In the genomic region with DNA sequence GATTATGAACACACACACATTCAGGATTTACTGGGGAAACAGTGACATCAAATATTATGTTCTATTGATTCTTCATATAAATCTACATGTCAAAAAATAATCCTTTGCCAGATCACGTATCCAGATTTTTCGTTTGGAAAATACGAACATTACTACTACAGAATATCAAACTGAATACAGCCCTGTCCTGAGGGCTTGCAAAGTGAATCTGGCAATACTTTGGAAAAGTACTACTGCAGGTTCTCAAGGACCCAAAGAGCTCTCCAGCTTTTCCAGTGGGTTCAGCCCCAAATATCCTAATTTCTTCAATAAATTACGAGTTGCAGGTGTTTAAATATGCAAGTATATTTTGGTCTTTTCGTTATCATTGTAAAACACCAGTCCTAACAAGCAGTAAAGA, we compare ENCODE assay signal across 8 cellular contexts. TPM values are rescaled to one million over a fixed set of nuclear protein-coding genes. Genes with fewer than 3 reads are reported as not detected.
DNase-seq lines count a peak whose midpoint lies in the region; ATAC-seq, FAIRE-seq and TF ChIP-seq lines count a peak whose summit lies in the region.

No MANE protein-coding gene starts in this region.

- peaks cover 26% of the 10 kb centered on the region for H3K27me3 Mint-ChIP-seq in activated T-cell treated with anti-CD3 and anti-CD28 coated beads, Interleukin-2, amount 50 U/mL, for 4 hours (ENCODE audit: low read depth)
- peaks cover 26% of the 10 kb centered on the region for H3K27me3 Mint-ChIP-seq in activated naive CD8-positive, alpha-beta T cell treated with anti-CD3 and anti-CD28 coated beads for 36 hours

- H3K27ac ChIP-seq in keratinocyte (ENCODE audit: control insufficient read depth, insufficient read depth, low read length) (peak overlapping the region; percentile 93), tibial artery (peak overlapping the region; percentile 85 to 86)

- H2AFZ ChIP-seq in keratinocyte (ENCODE audit: control insufficient read depth, low read length): peak overlapping the region; percentile 98

- peak overlapping the region; percentile 91 for H3K27ac Mint-ChIP-seq in activated naive CD8-positive, alpha-beta T cell treated with anti-CD3 and anti-CD28 coated beads for 36 hours

- H3K36me3 Mint-ChIP-seq in activated T-cell treated with anti-CD3 and anti-CD28 coated beads, Interleukin-2, amount 50 U/mL, for 4 hours (ENCODE audit: insufficient read depth): no peaks in the 10 kb centered on the region
- peaks cover 11% of the 10 kb centered on the region for H3K36me3 Mint-ChIP-seq in activated naive CD8-positive, alpha-beta T cell treated with anti-CD3 and anti-CD28 coated beads for 36 hours

- no peaks in the 10 kb centered on the region for H3K9me3 Mint-ChIP-seq in activated T-cell treated with anti-CD3 and anti-CD28 coated beads, Interleukin-2, amount 50 U/mL, for 4 hours
- peaks cover 7% of the 10 kb centered on the region for H3K9me3 Mint-ChIP-seq in activated naive CD8-positive, alpha-beta T cell treated with anti-CD3 and anti-CD28 coated beads for 36 hours

- H3K27me3 ChIP-seq in keratinocyte (ENCODE audit: control insufficient read depth, extremely low read depth, insufficient read depth, low read length) (no peaks in the 10 kb centered on the region), tibial artery (no peaks in the 10 kb centered on the region)

- H3K9ac ChIP-seq in keratinocyte (ENCODE audit: control insufficient read depth, extremely low read depth, insufficient read depth, low read length): peak overlapping the region; percentile 94

- dilution Hi-C loops in keratinocyte (cut with MboI; ENCODE audit: extremely low pct_ligation_motif_present, low sequenced_read_pairs): no loop called here

- H3K36me3 ChIP-seq in keratinocyte (ENCODE audit: control insufficient read depth in 2 of 2, extremely low read depth in 1 of 2, insufficient read depth in 2 of 2, low read length in 2 of 2) (no peaks in the 10 kb centered on the region), tibial artery (no peaks in the 10 kb centered on the region)

- no peaks in the 10 kb centered on the region for H3K9me1 ChIP-seq in keratinocyte (ENCODE audit: control insufficient read depth, extremely low read depth, insufficient read depth, low read length)

- peak overlapping the region; percentile 99 for H3K4me2 ChIP-seq in keratinocyte (ENCODE audit: control insufficient read depth, extremely low read depth, insufficient read depth, low read depth, low read length)

- H3K9me3 ChIP-seq in keratinocyte (ENCODE audit: control insufficient read depth, low read depth, low read length) (no peaks in the 10 kb centered on the region), tibial artery (no peaks in the 10 kb centered on the region)

- no peak for ATAC-seq in activated T-cell treated with anti-CD3 and anti-CD28 coated beads, Interleukin-2, amount 50 U/mL, for 4 hours
- peak; percentile 18 for ATAC-seq in HG03175 (IDR thresholded peaks at IDR 0.05; ENCODE audit: unreplicated experiment)

- intact Hi-C loops in tibial artery (cut with DNase I; ENCODE audit: low total_unique reads): no loop called here

- DNase-seq in activated T-cell treated with anti-CD3 and anti-CD28 coated beads, Interleukin-2, amount 50 U/mL, for 4 hours: no peak
- DNase-seq in activated T-cell treated with anti-CD3 and anti-CD28 coated beads, Interleukin-2, amount 50 U/mL, for 48 hours: no peak
- DNase-seq in activated naive CD8-positive, alpha-beta T cell treated with anti-CD3 and anti-CD28 coated beads for 36 hours: no peak
- no peak for DNase-seq in keratinocyte (ENCODE audit: low read depth, low spot score)
- DNase-seq in tibial artery: no peak
- DNase-seq in NCI-H1436 treated with DMSO at 0.1 percent for 48 hours (lab: John Stamatoyannopoulos, UW): no peak
- DNase-seq in NCI-H2029 treated with DMSO at 0.1 percent for 48 hours (lab: John Stamatoyannopoulos, UW): no peak

- no peak for FAIRE-seq in keratinocyte (lab: Jason Lieb, UNC)

- no peaks in the 10 kb centered on the region for H4K20me1 ChIP-seq in keratinocyte (ENCODE audit: control insufficient read depth, extremely low read depth, insufficient read depth, low read length)

- TF ChIP-seq CTCF in keratinocyte (optimal IDR thresholded peaks at IDR 0.05 in 1 of 3, IDR thresholded peaks at IDR 0.05 in 1 of 3, conservative IDR thresholded peaks at IDR 0.05 in 1 of 3; ENCODE audit: extremely low read depth in 1 of 3, insufficient read depth in 2 of 3, low read length in 3 of 3) (no peak), tibial artery (IDR thresholded peaks at IDR 0.05) (no peak)

- H3K4me1 Mint-ChIP-seq in activated T-cell treated with anti-CD3 and anti-CD28 coated beads, Interleukin-2, amount 50 U/mL, for 4 hours (ENCODE audit: low read depth): peaks cover 31% of the 10 kb centered on the region
- H3K4me1 Mint-ChIP-seq in activated naive CD8-positive, alpha-beta T cell treated with anti-CD3 and anti-CD28 coated beads for 36 hours: peaks cover 26% of the 10 kb centered on the region

- H3K4me3 Mint-ChIP-seq in activated T-cell treated with anti-CD3 and anti-CD28 coated beads, Interleukin-2, amount 50 U/mL, for 4 hours: peak overlapping the region; percentile 96
- peak overlapping the region; percentile 99 for H3K4me3 Mint-ChIP-seq in activated naive CD8-positive, alpha-beta T cell treated with anti-CD3 and anti-CD28 coated beads for 36 hours

- H3K4me3 ChIP-seq in keratinocyte (ENCODE audit: control insufficient read depth in 2 of 3, extremely low read depth in 1 of 3, insufficient read depth in 2 of 3, low read depth in 1 of 3, low read length in 3 of 3): peak overlapping the region; percentile 82 to 98 (median 98)
- peak overlapping the region; percentile 65 to 80 for H3K4me3 ChIP-seq in tibial artery

- peaks cover 6% of the 10 kb centered on the region for H3K4me1 ChIP-seq in keratinocyte (ENCODE audit: control insufficient read depth, extremely low read depth, insufficient read depth, low read length)
- H3K4me1 ChIP-seq in tibial artery: peaks cover 0 to 38% (median 16%) of the 10 kb centered on the region in 4 donors

- H3K79me2 ChIP-seq in keratinocyte (ENCODE audit: control insufficient read depth, insufficient read depth, low read length): peaks cover 44% of the 10 kb centered on the region

RNA-seq across cellular contexts. Expression of gene NDUFS4, which starts 0.4 kb away (rescaled TPM):
- total RNA-seq in activated T-cell treated with anti-CD3 and anti-CD28 coated beads, Interleukin-2, amount 50 U/mL, for 4 hours: 10 to 100 TPM; 36.2 to 45.7 (median 42.9) TPM
- total RNA-seq in activated naive CD8-positive, alpha-beta T cell treated with anti-CD3 and anti-CD28 coated beads for 36 hours: 10 to 100 TPM; 59.4 to 65.4 TPM
- polyA plus RNA-seq in keratinocyte: 69.3 to 118 TPM (median 102 TPM) in 3 replicates
- 108 TPM for polyA plus RNA-seq in keratinocyte (2011; ENCODE audit: low read depth)
- polyA plus RNA-seq in keratinocyte (2011; cell fraction: cytosol; rRNA removed): 55.7 and 92.6 TPM in 2 replicates
- polyA plus RNA-seq in keratinocyte (2011; cell fraction: nucleus; rRNA removed): 28.3 and 56.6 TPM in 2 replicates
- polyA plus RNA-seq in keratinocyte (2012; ENCODE audit: low replicate concordance): 65.3 and 89.2 TPM in 2 replicates
- 27.5 to 36.2 TPM (median 27.7 TPM) in 3 replicates for polyA minus RNA-seq in keratinocyte
- polyA minus RNA-seq in keratinocyte (2011; cell fraction: cytosol; rRNA and poly(A)+ RNA removed): 58.1 TPM
- 10.9 and 21.3 TPM in 2 replicates for polyA minus RNA-seq in keratinocyte (2011; cell fraction: nucleus; rRNA and poly(A)+ RNA removed)
